In genomic region chr17:34624767-34625389, GRCh38 we compare ENCODE assay signal across 17 cellular contexts. TPM values are rescaled to one million over a fixed set of nuclear protein-coding genes. Genes with fewer than 3 reads are reported as not detected.
A peak's percentile ranks its signal among the peaks of the same experiment; 100 is the strongest.
DNase-seq lines count a peak whose midpoint lies in the region; ATAC-seq, FAIRE-seq and TF ChIP-seq lines count a peak whose summit lies in the region.
"Had no signal": no experiment of that assay in that cellular context is flagged by ENCODE, and none has a peak within 500 bp of the region (broad histone marks: within the 10 kb centered on the region; RNA-seq: fewer than 3 reads in every experiment).

No MANE protein-coding gene starts in this region.

- H3K79me2 ChIP-seq in SK-N-SH (ENCODE audit: insufficient read depth) (no peaks in the 10 kb centered on the region), K562 (ENCODE audit: control insufficient read depth, insufficient read depth, low read length) (no peaks in the 10 kb centered on the region)

- H3K9me3 Mint-ChIP-seq in nephron: no peaks in the 10 kb centered on the region
- H3K9me3 Mint-ChIP-seq in osteocyte (ENCODE audit: unreplicated experiment): no peaks in the 10 kb centered on the region

- FAIRE-seq in K562 (lab: Jason Lieb, UNC): no peak
- FAIRE-seq: A204.1 had no signal

- TF ChIP-seq RAD21 in SK-N-SH (IDR thresholded peaks at IDR 0.05; ENCODE audit: low read length) (no peak), K562 (CRISPR knock-in tag; conservative IDR thresholded peaks at IDR 0.05 in 1 of 2, IDR thresholded peaks at IDR 0.05 in 1 of 2) (no peak)

- H3K27me3 Mint-ChIP-seq in nephron (ENCODE audit: low read depth) (peaks cover 48% of the 10 kb centered on the region), osteocyte (ENCODE audit: unreplicated experiment) (no peaks in the 10 kb centered on the region)

- BruUV-seq in K562 (replicated peaks; lab: Mats Ljungman, UMichigan): no TSS peak

- ATAC-seq in SK-N-SH treated with all-trans-retinoic acid at 6 μM for 48 hours (no peak), K562 (no peak), GM18498 (IDR thresholded peaks at IDR 0.05; ENCODE audit: unreplicated experiment) (no peak), GM19467 (IDR thresholded peaks at IDR 0.05; ENCODE audit: unreplicated experiment) (no peak)

- TF ChIP-seq EP300 in SK-N-SH (IDR thresholded peaks at IDR 0.05; ENCODE audit: borderline replicate concordance in 1 of 2, low read depth in 1 of 2, low read length in 1 of 2) (no peak), K562 (IDR thresholded peaks at IDR 0.05; ENCODE audit: low read length) (no peak)

- H4K20me1 ChIP-seq in SK-N-SH (ENCODE audit: insufficient read depth) (no peaks in the 10 kb centered on the region), K562 (replicated peaks; ENCODE audit: control insufficient read depth, insufficient read depth, low read length) (0 out of 2 replicates have a peak, but pooled peaks cover 4% of the 10 kb centered on the region)

- H3K9ac ChIP-seq in SK-N-SH: no peak overlapping the region
- H3K9ac ChIP-seq in K562 (ENCODE audit: insufficient read depth in 1 of 2, low read depth in 2 of 2, low read length in 2 of 2): no peak overlapping the region
- H3K9ac ChIP-seq: KMS-11 had no signal

- TF ChIP-seq POLR2A in K562 (conservative IDR thresholded peaks at IDR 0.05): no peak

- H3K4me2 ChIP-seq in SK-N-SH: no peak overlapping the region
- no peak overlapping the region for H3K4me2 ChIP-seq in K562 (ENCODE audit: insufficient read depth, low read length)
- H3K4me2 ChIP-seq: KMS-11 had no signal

- H3K4me1 ChIP-seq in SK-N-SH (ENCODE audit: control insufficient read depth in 1 of 2, insufficient read depth in 2 of 2, low read depth in 1 of 2, low read length in 1 of 2) (peaks cover 0 to 17% of the 10 kb centered on the region in 2 experiments; a peak in 1 of 4 replicates), K562 (replicated peaks in 1 of 2; ENCODE audit: control insufficient read depth in 2 of 2, insufficient read depth in 2 of 2, low read length in 2 of 2) (peaks cover 0 to 7% of the 10 kb centered on the region in 2 experiments; a peak in 2 of 5 replicates)
- H3K4me1 ChIP-seq: SJCRH30 had no signal

- H3K4me3 Mint-ChIP-seq in nephron: peak overlapping the region in 2 of 3 experiments; percentile 9
- H3K4me3 Mint-ChIP-seq in osteocyte (ENCODE audit: unreplicated experiment): no peak overlapping the region

- H3K9me3 ChIP-seq in SK-N-SH: no peaks in the 10 kb centered on the region
- H3K9me3 ChIP-seq in K562 (replicated peaks; ENCODE audit: control insufficient read depth, insufficient read depth, low read depth, low read length): no peaks in the 10 kb centered on the region
- H3K9me3 ChIP-seq: SJCRH30 had no signal

- H3K4me3 ChIP-seq in SK-N-SH (ENCODE audit: low read depth in 2 of 2, low read length in 1 of 2) (no peak overlapping the region), K562 (no peak overlapping the region)
- H3K4me3 ChIP-seq: SJCRH30 had no signal

- WGBS in SK-N-SH (ENCODE audit: low lambda C conversion rate): 25% methylated on average over 7 of the region's 7 CpGs
- 3% methylated on average over 7 of the region's 7 CpGs for WGBS in K562 (ENCODE audit: insufficient coverage, low coverage, missing lambda C conversion rate)

- in situ Hi-C loops in K562 (cut with MboI): no loop called here

- H2AFZ ChIP-seq in SK-N-SH (ENCODE audit: low read depth) (no peak overlapping the region), K562 (ENCODE audit: low read depth, low read length) (no peak overlapping the region)

- no peaks in the 10 kb centered on the region for H3K36me3 ChIP-seq in SK-N-SH (replicated peaks in 1 of 2; ENCODE audit: control insufficient read depth in 1 of 2, insufficient read depth in 2 of 2, low read length in 1 of 2)
- no peaks in the 10 kb centered on the region for H3K36me3 ChIP-seq in K562 (ENCODE audit: control insufficient read depth, insufficient read depth, low read length)
- H3K36me3 ChIP-seq: SJCRH30 had no signal

- no peaks in the 10 kb centered on the region for H3K9me2 ChIP-seq in SK-N-SH

- H3K27ac ChIP-seq in SK-N-SH (ENCODE audit: low read depth in 2 of 2, low read length in 1 of 2) (no peak overlapping the region), K562 (ENCODE audit: extremely low read depth, low read depth, low read length) (no peak overlapping the region)
- H3K27ac ChIP-seq: C4-2B, KMS-11, RWPE1, SJCRH30 had no signal

- POLR2A ChIA-PET in SK-N-SH (lab: Yijun Ruan, JAX): no interaction called here
- POLR2A ChIA-PET in K562 (lab: Yijun Ruan, JAX): no interaction called here

- intact Hi-C loops in K562 (cut with micrococcal nuclease): no loop called here

- H3K4me1 Mint-ChIP-seq in nephron: peaks cover 32% of the 10 kb centered on the region
- H3K4me1 Mint-ChIP-seq in osteocyte (ENCODE audit: unreplicated experiment): no peaks in the 10 kb centered on the region

- H3K27ac Mint-ChIP-seq in nephron (peak overlapping the region; percentile 12 to 60 (median 31)), osteocyte (ENCODE audit: unreplicated experiment) (no peak overlapping the region)

- TF ChIP-seq CTCF in SK-N-SH (IDR thresholded peaks at IDR 0.05) (no peak), K562 (IDR thresholded peaks at IDR 0.05 in 2 of 3, conservative IDR thresholded peaks at IDR 0.05 in 1 of 3; ENCODE audit: insufficient read depth in 2 of 3, low read depth in 1 of 3, low read length in 3 of 3) (no peak), nephron (IDR thresholded peaks at IDR 0.05; ENCODE audit: unreplicated experiment in 3 of 3) (no peak), osteocyte (IDR thresholded peaks at IDR 0.05) (no peak)

- DNase-seq in SK-N-SH (peak; percentile 60), K562 (ENCODE audit: extremely low read depth in 1 of 4, low spot score in 3 of 4) (no peak), osteocyte (ENCODE audit: extremely low spot score, unreplicated experiment) (no peak), NCI-H146 (lab: John Stamatoyannopoulos, UW) (no peak)
- DNase-seq: DMS53, NCI-H1092, NCI-H187, SJCRH30 had no signal

- peaks cover 4% of the 10 kb centered on the region for H3K9me1 ChIP-seq in K562 (ENCODE audit: control insufficient read depth, insufficient read depth, low read length)

- no peaks in the 10 kb centered on the region for H3F3A ChIP-seq in SK-N-SH (replicated peaks; ENCODE audit: insufficient read depth)

- H3K27me3 ChIP-seq in SK-N-SH (ENCODE audit: insufficient read depth) (no peaks in the 10 kb centered on the region), K562 (ENCODE audit: control insufficient read depth in 2 of 2, insufficient read depth in 2 of 2, low read length in 2 of 2) (peaks cover 3 to 30% of the 10 kb centered on the region in 2 experiments; a peak in 4 of 5 replicates)

- no peaks in the 10 kb centered on the region for H3K36me3 Mint-ChIP-seq in nephron (ENCODE audit: low read depth)
- no peaks in the 10 kb centered on the region for H3K36me3 Mint-ChIP-seq in osteocyte (ENCODE audit: unreplicated experiment)

- CTCF ChIA-PET in SK-N-SH (lab: Yijun Ruan, JAX): interaction anchor here (0.6 to 8.3 kb wide), 2 partner anchors 13 to 81 kb away, joined by 3 to 60 read pairs; no protein-coding TSS in a partner anchor
- CTCF ChIA-PET in K562 (lab: Yijun Ruan, JAX; ENCODE audit: low intra/inter-chr PET ratio): no interaction called here

TF ChIP-seq in SK-N-SH, 30 proteins besides CTCF, POLR2A, EP300 and RAD21 (continues in another document):
- TF ChIP-seq RCOR1 (IDR thresholded peaks at IDR 0.05; ENCODE audit: low read length): no peak

TF ChIP-seq in K562, 482 proteins besides CTCF, POLR2A, EP300 and RAD21:
- peak; percentile 55 for TF ChIP-seq RFX1 (IDR thresholded peaks at IDR 0.05)
- TF ChIP-seq ZFPM2 (CRISPR knock-in tag; IDR thresholded peaks at IDR 0.05): no peak
- no peak for TF ChIP-seq CEBPG (CRISPR knock-in tag; IDR thresholded peaks at IDR 0.05)
- TF ChIP-seq CEBPG (tag; conservative IDR thresholded peaks at IDR 0.05 in 1 of 2, IDR thresholded peaks at IDR 0.05 in 1 of 2): 0 out of 4 replicates have a peak, but pooled peaks of 1 of the 2 experiments have one; percentile 12
TF ChIP-seq in K562: peak in this region for 2.

RNA-seq across cellular contexts. Expression of gene TMEM132E, which starts 45.5 kb away (rescaled TPM):
- not detected in 2 replicates for polyA plus RNA-seq in SK-N-SH (2012; rRNA removed)
- not detected in 2 replicates for polyA plus RNA-seq in SK-N-SH (2012; cell fraction: cytosol; rRNA removed)
- polyA plus RNA-seq in SK-N-SH (2012; cell fraction: nucleus; rRNA removed): not detected in 2 replicates
- not detected in 2 replicates for total RNA-seq in K562 (2011; cell fraction: chromatin; rRNA removed; ENCODE audit: low replicate concordance)
- total RNA-seq in K562 (2011; cell fraction: nucleolus; rRNA removed): not detected in 2 replicates
- not detected in 2 replicates for total RNA-seq in K562 (2011; cell fraction: nucleoplasm; rRNA removed)
- not detected in 2 replicates for total RNA-seq in K562 (2014; rRNA removed)
- total RNA-seq in K562 (2014; rRNA removed; fragmentation: Illumina TruSeq; extraction: Trizol): not detected in 2 replicates
- not detected in 2 replicates for total RNA-seq in K562 (2015; rRNA removed; fragmentation: Illumina TruSeq; extraction: Trizol)
- not detected in 2 replicates for total RNA-seq in K562 (2021)
- not detected in 2 replicates for polyA plus RNA-seq in K562 (2011; rRNA removed)
- polyA plus RNA-seq in K562 (2011; cell fraction: cytosol; rRNA removed): not detected in 2 replicates
- not detected in 2 replicates for polyA plus RNA-seq in K562 (2011; cell fraction: nucleus; rRNA removed)
- polyA plus RNA-seq in K562 (2012): not detected in 2 replicates
- polyA plus RNA-seq in K562 (2014; fragmentation: Illumina TruSeq; extraction: Trizol): not detected in 2 replicates
- polyA plus RNA-seq in K562 (2014; fragmentation: Nextera tagmentation; extraction: Ambion mirVana): not detected
- not detected in 2 replicates for polyA plus RNA-seq in K562 (2014; rRNA removed)
- not detected in 2 replicates for polyA minus RNA-seq in K562 (2011; rRNA and poly(A)+ RNA removed)
- polyA minus RNA-seq in K562 (2011; cell fraction: cytosol; rRNA and poly(A)+ RNA removed): not detected in 2 replicates
- not detected in 2 replicates for polyA minus RNA-seq in K562 (2011; cell fraction: nucleus; rRNA and poly(A)+ RNA removed)
- total RNA-seq in osteocyte: not detected in 2 replicates
- total RNA-seq: MCF 10A, SJCRH30 had no signal
